ENCODE assay signal across 1 cellular context in the genomic region with DNA sequence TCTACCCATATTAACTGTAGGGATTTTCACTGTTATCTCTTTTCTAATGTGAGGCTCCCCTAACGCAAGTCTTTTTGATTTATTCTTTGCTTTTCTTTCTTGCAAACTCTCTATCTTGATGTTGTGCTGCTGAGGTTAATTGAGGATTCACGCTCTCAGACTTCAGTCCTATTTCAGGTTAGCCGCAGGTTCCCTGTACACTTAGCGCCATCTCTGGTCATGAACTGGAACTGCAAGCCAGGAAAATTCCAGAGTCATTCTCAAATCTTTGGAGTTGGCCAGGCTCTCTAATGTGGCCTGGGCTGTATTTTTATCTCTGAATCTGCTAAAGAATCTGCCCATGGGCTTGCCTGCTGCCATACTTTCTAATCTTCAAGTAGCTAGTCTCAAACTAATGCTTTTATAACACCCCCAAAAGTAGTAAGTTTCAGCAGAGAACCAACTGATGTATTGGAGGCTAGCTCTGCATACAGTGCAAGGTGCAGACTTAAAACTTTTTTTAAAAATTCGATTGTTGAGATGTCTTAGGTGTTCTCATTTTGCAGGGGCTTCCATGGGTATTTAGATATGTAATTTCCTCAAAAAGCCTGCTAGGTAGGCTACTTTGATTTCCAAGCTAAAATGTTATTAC.
TF ChIP-seq lines count a peak whose summit lies in the region.

No MANE protein-coding gene starts in this region.

TF ChIP-seq in endothelial cell of umbilical vein, 7 proteins besides CTCF, POLR2A, EP300 and RAD21 (continued from another document):
- TF ChIP-seq GATA2 (IDR thresholded peaks at IDR 0.05; ENCODE audit: insufficient read depth, insufficient read length, low read depth, low read length) (no peak), POLR2AphosphoS5 (IDR thresholded peaks at IDR 0.05; ENCODE audit: insufficient read depth, low read depth, low read length) (no peak), JUN (IDR thresholded peaks at IDR 0.05; ENCODE audit: borderline replicate concordance, insufficient read depth, insufficient read length, low read depth) (no peak)
TF ChIP-seq in endothelial cell of umbilical vein: peak in this region for 0.
